ENCODE assay signal across 13 cellular contexts in the genomic region with DNA sequence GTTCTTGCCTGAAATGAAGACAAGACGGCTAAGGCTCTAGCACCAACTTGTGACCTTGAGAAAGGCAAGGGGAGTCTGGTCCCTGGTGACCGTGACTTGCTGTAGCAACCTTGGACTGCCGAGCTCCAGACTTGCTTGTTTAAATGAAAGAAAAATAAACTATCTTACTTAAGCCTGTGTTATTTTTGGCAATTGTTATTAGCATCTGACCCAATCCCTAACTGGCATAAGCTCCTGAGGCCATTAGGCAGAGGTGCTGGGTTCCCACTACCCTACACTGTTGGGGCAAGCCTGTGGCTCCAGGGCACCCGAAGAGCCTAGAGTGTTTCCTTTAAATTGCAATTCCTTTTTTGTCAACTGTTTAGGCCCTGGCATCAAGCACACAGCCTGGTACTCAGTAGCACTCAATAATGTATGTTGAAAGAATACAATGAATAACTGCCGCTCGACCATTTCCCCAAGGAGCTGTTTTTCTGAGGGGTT.
DNase-seq lines count a peak whose midpoint lies in the region; ATAC-seq, FAIRE-seq and TF ChIP-seq lines count a peak whose summit lies in the region.
"Had no signal": no experiment of that assay in that cellular context is flagged by ENCODE, and none has a peak within 500 bp of the region (broad histone marks: within the 10 kb centered on the region; RNA-seq: fewer than 3 reads in every experiment).

No MANE protein-coding gene starts in this region.

- 62% methylated on average over 6 of the region's 6 CpGs for WGBS in liver
- whole genome bisulfite sequencing in HepG2 (ENCODE audit: low lambda C conversion rate): 78% methylated on average over 6 of the region's 6 CpGs
- 26 to 36% methylated on average over 6 of the region's 6 CpGs for WGBS in aorta, 2 donors

- no peak overlapping the region for H3K4me2 ChIP-seq in HepG2 (ENCODE audit: low read depth, low read length)

- in situ Hi-C loops in HepG2 (cut with HindIII; ENCODE audit: extremely low pct_ligation_motif_present, low pct_unique_long_range_greater_than_20kb) (no loop called here), brain microvascular endothelial cell (cut with HindIII; ENCODE audit: low pct_ligation_motif_present, low sequenced_read_pairs) (no loop called here)

- TF ChIP-seq RAD21 in liver (IDR thresholded peaks at IDR 0.05): peak in 1 of 2 donors; percentile 26
- TF ChIP-seq RAD21 in HepG2 (CRISPR knock-in tag; IDR thresholded peaks at IDR 0.05): no peak

- H3K27me3 ChIP-seq in liver (ENCODE audit: control insufficient read depth in 4 of 4, insufficient read depth in 4 of 4, low read length in 3 of 4) (no peaks in the 10 kb centered on the region), HepG2 (ENCODE audit: control insufficient read depth in 1 of 2, insufficient read depth in 2 of 2, low read length in 2 of 2) (no peaks in the 10 kb centered on the region; a peak in 2 of 5 replicates), brain microvascular endothelial cell (replicated peaks) (no peaks in the 10 kb centered on the region), aorta (ENCODE audit: control insufficient read depth in 1 of 2, insufficient read depth in 2 of 2, low read length in 1 of 2) (no peaks in the 10 kb centered on the region), foreskin keratinocyte (no peaks in the 10 kb centered on the region)

- no TSS peak for BruUV-seq in HepG2 (replicated peaks; lab: Mats Ljungman, UMichigan)

- no peaks in the 10 kb centered on the region for H3K36me3 Mint-ChIP-seq in activated CD4-positive, alpha-beta memory T cell treated with anti-CD3 and anti-CD28 coated beads for 36 hours

- H3K9ac ChIP-seq in liver (ENCODE audit: low read depth in 1 of 2, low read length in 2 of 2) (no peak overlapping the region), HepG2 (ENCODE audit: insufficient read depth, low read depth, low read length) (no peak overlapping the region), kidney (ENCODE audit: low read length in 2 of 2) (no peak overlapping the region)

- H3K9me3 ChIP-seq in liver (ENCODE audit: control insufficient read depth in 4 of 4, low read length in 3 of 4) (no peaks in the 10 kb centered on the region), HepG2 (ENCODE audit: low read length) (no peaks in the 10 kb centered on the region), kidney (ENCODE audit: control insufficient read depth in 1 of 2, low read length in 2 of 2) (no peaks in the 10 kb centered on the region), aorta (ENCODE audit: control insufficient read depth, low read length) (no peaks in the 10 kb centered on the region)

- no peaks in the 10 kb centered on the region for H3K27me3 Mint-ChIP-seq in activated CD4-positive, alpha-beta memory T cell treated with anti-CD3 and anti-CD28 coated beads for 36 hours
- H3K27me3 Mint-ChIP-seq: activated naive CD8-positive, alpha-beta T cell treated with anti-CD3 and anti-CD28 coated beads, Interleukin-2, amount 10 ng/mL, durations not matched to agents 7 days and 5 days had no signal

- H3K9me3 Mint-ChIP-seq in activated CD4-positive, alpha-beta memory T cell treated with anti-CD3 and anti-CD28 coated beads for 36 hours: peaks cover 2% of the 10 kb centered on the region

- FAIRE-seq in HepG2 (lab: Jason Lieb, UNC) (no peak), kidney (lab: Jason Lieb, UNC) (no peak)
- FAIRE-seq: urothelium cell line had no signal

- POLR2A ChIA-PET in HepG2 (lab: Yijun Ruan, JAX): no interaction called here
- POLR2A ChIA-PET in activated CD4-positive, alpha-beta memory T cell treated with anti-CD3 and anti-CD28 coated beads for 36 hours (lab: Charles Lee): interaction anchor here (1.0 to 1.4 kb wide), 2 partner anchors 9 to 26 kb away, joined by 3 read pairs; no protein-coding TSS in a partner anchor

- H3K4me3 Mint-ChIP-seq in activated CD4-positive, alpha-beta memory T cell treated with anti-CD3 and anti-CD28 coated beads for 36 hours: no peak overlapping the region
- H3K4me3 Mint-ChIP-seq: activated naive CD8-positive, alpha-beta T cell treated with anti-CD3 and anti-CD28 coated beads, Interleukin-2, amount 10 ng/mL, durations not matched to agents 7 days and 5 days; endodermal cell had no signal

- TF ChIP-seq POLR2A in HepG2 (IDR thresholded peaks at IDR 0.05; ENCODE audit: insufficient read depth in 1 of 2, low read depth in 2 of 2, low read length in 2 of 2): no peak

- H4K20me1 ChIP-seq in HepG2 (ENCODE audit: insufficient read depth, low read length): no peaks in the 10 kb centered on the region

- no peak overlapping the region for H2AFZ ChIP-seq in HepG2 (ENCODE audit: low read length)

- ATAC-seq in HepG2 (no peak), aorta (ENCODE audit: low FRiP score) (peak; percentile 50), foreskin keratinocyte (no peak)

- H3K36me3 ChIP-seq in liver (ENCODE audit: control insufficient read depth in 4 of 4, insufficient read depth in 3 of 4, low read depth in 1 of 4, low read length in 3 of 4): no peaks in the 10 kb centered on the region
- no peaks in the 10 kb centered on the region for H3K36me3 ChIP-seq in HepG2 (replicated peaks in 1 of 2; ENCODE audit: control insufficient read depth in 1 of 2, insufficient read depth in 2 of 2, low read length in 2 of 2)
- H3K36me3 ChIP-seq in brain microvascular endothelial cell (replicated peaks): no peaks in the 10 kb centered on the region
- H3K36me3 ChIP-seq in kidney (ENCODE audit: control insufficient read depth in 1 of 2, insufficient read depth in 2 of 2, low read length in 2 of 2): no peaks in the 10 kb centered on the region
- no peaks in the 10 kb centered on the region for H3K36me3 ChIP-seq in aorta (ENCODE audit: control insufficient read depth in 1 of 2, insufficient read depth in 2 of 2, low read length in 1 of 2)

- peaks cover 20% of the 10 kb centered on the region for H3K4me1 Mint-ChIP-seq in activated CD4-positive, alpha-beta memory T cell treated with anti-CD3 and anti-CD28 coated beads for 36 hours (ENCODE audit: low read depth)

- no peak overlapping the region for H3K27ac Mint-ChIP-seq in activated CD4-positive, alpha-beta memory T cell treated with anti-CD3 and anti-CD28 coated beads for 36 hours
- H3K27ac Mint-ChIP-seq: activated naive CD8-positive, alpha-beta T cell treated with anti-CD3 and anti-CD28 coated beads, Interleukin-2, amount 10 ng/mL, durations not matched to agents 7 days and 5 days had no signal

- TF ChIP-seq EP300 in HepG2 (IDR thresholded peaks at IDR 0.05; ENCODE audit: low read depth in 2 of 2, low read length in 2 of 2) (no peak), HepG2 (CRISPR knock-in tag; IDR thresholded peaks at IDR 0.05; ENCODE audit: borderline replicate concordance) (no peak)

- H3K27ac ChIP-seq in liver (ENCODE audit: low read depth in 1 of 2, low read length in 2 of 2) (no peak overlapping the region), HepG2 (ENCODE audit: extremely low read length, insufficient read depth, low read length) (no peak overlapping the region), brain microvascular endothelial cell (peak overlapping the region; percentile 29), kidney (ENCODE audit: low read depth in 2 of 2, low read length in 2 of 2) (peak overlapping the region; percentile 58 to 78), aorta (ENCODE audit: low read depth in 1 of 2, low read length in 2 of 2) (peak overlapping the region; percentile 70 to 79), foreskin keratinocyte (no peak overlapping the region)

- intact Hi-C loops in HepG2 (cut with micrococcal nuclease; ENCODE audit: unreplicated experiment) (no loop called here), kidney (cut with DNase I) (no loop called here), aorta (cut with DNase I) (loop anchor here (5.0 kb wide), 4 partner anchors 36 to 111 kb away; a partner anchor contains a TSS)
- intact Hi-C loops in activated CD4-positive, alpha-beta memory T cell treated with anti-CD3 and anti-CD28 coated beads for 36 hours (cut with micrococcal nuclease): loop anchor here (5.0 kb wide), 1 partner anchor 39 kb away; no protein-coding TSS in a partner anchor

- no peaks in the 10 kb centered on the region for H3K79me2 ChIP-seq in HepG2 (ENCODE audit: insufficient read depth, low read length)

- DNase-seq in HepG2 (ENCODE audit: low spot score) (no peak), brain microvascular endothelial cell (no peak), kidney (no peak), aorta (peak in 1 of 2 donors; percentile 76), LoVo (ENCODE audit: low spot score) (no peak), foreskin keratinocyte (no peak)
- no peak for DNase-seq in activated CD4-positive, alpha-beta memory T cell treated with anti-CD3 and anti-CD28 coated beads for 36 hours
- DNase-seq: activated naive CD8-positive, alpha-beta T cell treated with anti-CD3 and anti-CD28 coated beads, Interleukin-2, amount 10 ng/mL, durations not matched to agents 7 days and 5 days; DMS 273 treated with DMSO at 0.1 percent for 48 hours had no signal

- H3K4me3 ChIP-seq in liver (ENCODE audit: low read depth in 1 of 3, low read length in 3 of 3) (no peak overlapping the region), HepG2 (replicated peaks in 1 of 3; ENCODE audit: insufficient read depth in 1 of 3, low read depth in 2 of 3, low read length in 3 of 3) (no peak overlapping the region), brain microvascular endothelial cell (ENCODE audit: low read depth, low read length) (no peak overlapping the region), kidney (ENCODE audit: low read length in 2 of 2) (no peak overlapping the region), aorta (ENCODE audit: low read length in 2 of 2) (no peak overlapping the region)
- H3K4me3 ChIP-seq: lung had no signal

- TF ChIP-seq CTCF in liver (IDR thresholded peaks at IDR 0.05; ENCODE audit: low read depth, low read length, missing input control) (no peak), HepG2 (CRISPR knock-in tag; IDR thresholded peaks at IDR 0.05) (no peak), brain microvascular endothelial cell (IDR thresholded peaks at IDR 0.05; ENCODE audit: low read depth, low read length, missing control alignments) (no peak), kidney (IDR thresholded peaks at IDR 0.05; ENCODE audit: borderline replicate concordance, extremely low read depth, insufficient read depth) (no peak), foreskin keratinocyte (conservative IDR thresholded peaks at IDR 0.05) (no peak)

- CTCF ChIA-PET in HepG2 (lab: Yijun Ruan, JAX; ENCODE audit: low intra/inter-chr PET ratio, low total read pairs): no interaction called here
- CTCF ChIA-PET in activated CD4-positive, alpha-beta memory T cell treated with anti-CD3 and anti-CD28 coated beads for 36 hours (lab: Charles Lee): interaction anchor here (1.0 to 1.3 kb wide), 2 partner anchors 16 to 17 kb away, joined by 3 to 4 read pairs; no protein-coding TSS in a partner anchor

- H3K4me1 ChIP-seq in liver (ENCODE audit: control insufficient read depth in 4 of 4, insufficient read depth in 4 of 4, low read length in 3 of 4): peaks cover 0 to 10% (median 2%) of the 10 kb centered on the region in 4 donors
- H3K4me1 ChIP-seq in HepG2 (ENCODE audit: insufficient read depth, low read length): peaks cover 32% of the 10 kb centered on the region
- peaks cover 12 to 28% of the 10 kb centered on the region in 2 donors for H3K4me1 ChIP-seq in kidney (ENCODE audit: control insufficient read depth in 1 of 2, insufficient read depth in 1 of 2, low read depth in 1 of 2, low read length in 2 of 2)
- H3K4me1 ChIP-seq in aorta (ENCODE audit: control insufficient read depth in 1 of 2, insufficient read depth in 2 of 2, low read length in 2 of 2): peaks cover 9 to 17% of the 10 kb centered on the region in 2 donors
- H3K4me1 ChIP-seq in foreskin keratinocyte: peaks cover 29% of the 10 kb centered on the region

Comparison
In these comparisons a context has a peak if more than half of its experiments do, and no peak if none do; other contexts are left out.
1. H3K27ac ChIP-seq: peak in brain microvascular endothelial cell (single experiment), kidney (2 of 2) and aorta (2 of 2); none in liver (0 of 2), HepG2 (single experiment) and foreskin keratinocyte (single experiment).
2. intact Hi-C loops: an anchor here in aorta (5.0 kb wide) and activated CD4-positive, alpha-beta memory T cell treated with anti-CD3 and anti-CD28 coated beads for 36 hours (5.0 kb wide); none called in HepG2 and kidney.